ENCODE assay signal across 15 cellular contexts in genomic region chr10:11205026-11205772, GRCh38.
DNase-seq lines count a peak whose midpoint lies in the region; ATAC-seq and TF ChIP-seq lines count a peak whose summit lies in the region.
"Had no signal": no experiment of that assay in that cellular context is flagged by ENCODE, and none has a peak within 500 bp of the region (broad histone marks: within the 10 kb centered on the region; RNA-seq: fewer than 3 reads in every experiment).

No MANE protein-coding gene starts in this region.

- intact Hi-C loops in activated CD8-positive, alpha-beta T cell treated with anti-CD3 and anti-CD28 coated beads for 36 hours (cut with micrococcal nuclease) = no loop called here

- H3K27ac ChIP-seq in gastroesophageal sphincter = no peak overlapping the region

- no peak for TF ChIP-seq CTCF in activated CD8-positive, alpha-beta T cell treated with anti-CD3 and anti-CD28 coated beads for 36 hours (IDR thresholded peaks at IDR 0.05)
- no peak for TF ChIP-seq CTCF in gastroesophageal sphincter (IDR thresholded peaks at IDR 0.05)

- CTCF ChIA-PET in activated CD8-positive, alpha-beta T cell treated with anti-CD3 and anti-CD28 coated beads for 36 hours (lab: Charles Lee) = interaction anchor here (0.8 to 1.0 kb wide), 2 partner anchors 22 to 40 kb away, joined by 3 to 4 read pairs; no protein-coding TSS in a partner anchor
- CTCF ChIA-PET in activated CD8-positive, alpha-beta T cell treated with anti-CD3 and anti-CD28 coated beads, Interleukin-2, amount 10 ng/mL, durations not matched to agents 7 days and 5 days (lab: Charles Lee) = interaction anchor here (1.0 kb wide), 1 partner anchor 14 kb away, joined by 3 read pairs; no protein-coding TSS in a partner anchor

- TF ChIP-seq EP300 in gastroesophageal sphincter (IDR thresholded peaks at IDR 0.05) = no peak

- no peak overlapping the region for H3K4me3 ChIP-seq in gastroesophageal sphincter

- H3K27ac Mint-ChIP-seq in activated CD8-positive, alpha-beta T cell treated with anti-CD3 and anti-CD28 coated beads for 36 hours = peak overlapping the region; percentile 97
- no peak overlapping the region for H3K27ac Mint-ChIP-seq in activated CD8-positive, alpha-beta T cell treated with anti-CD3 and anti-CD28 coated beads, Interleukin-2, amount 10 ng/mL, durations not matched to agents 7 days and 5 days
- peak overlapping the region in 2 of 3 donors; percentile 60 to 68 for H3K27ac Mint-ChIP-seq in IgD-negative memory B cell

- H3K27me3 Mint-ChIP-seq in activated CD8-positive, alpha-beta T cell treated with anti-CD3 and anti-CD28 coated beads for 36 hours = no peaks in the 10 kb centered on the region
- H3K27me3 Mint-ChIP-seq in activated CD8-positive, alpha-beta T cell treated with anti-CD3 and anti-CD28 coated beads, Interleukin-2, amount 10 ng/mL, durations not matched to agents 7 days and 5 days (ENCODE audit: low read depth) = no peaks in the 10 kb centered on the region
- H3K27me3 Mint-ChIP-seq in IgD-negative memory B cell = no peaks in the 10 kb centered on the region

- ATAC-seq in activated CD8-positive, alpha-beta T cell treated with anti-CD3 and anti-CD28 coated beads for 36 hours = peak; percentile 64
- no peak for ATAC-seq in activated CD8-positive, alpha-beta T cell treated with anti-CD3 and anti-CD28 coated beads, Interleukin-2, amount 10 ng/mL, durations not matched to agents 7 days and 5 days
- ATAC-seq in GM21515 (IDR thresholded peaks at IDR 0.05; ENCODE audit: unreplicated experiment) = no peak
- no peak for ATAC-seq in gastroesophageal sphincter
- no peak for ATAC-seq in SK-N-SH treated with all-trans-retinoic acid at 6 μM for 48 hours

- H3K27me3 ChIP-seq in gastroesophageal sphincter = no peaks in the 10 kb centered on the region

- H3K36me3 Mint-ChIP-seq in activated CD8-positive, alpha-beta T cell treated with anti-CD3 and anti-CD28 coated beads for 36 hours (ENCODE audit: low read depth) = peaks cover 92% of the 10 kb centered on the region
- H3K36me3 Mint-ChIP-seq in activated CD8-positive, alpha-beta T cell treated with anti-CD3 and anti-CD28 coated beads, Interleukin-2, amount 10 ng/mL, durations not matched to agents 7 days and 5 days (ENCODE audit: low read depth) = peaks cover 95% of the 10 kb centered on the region
- H3K36me3 Mint-ChIP-seq in IgD-negative memory B cell = peaks cover 4% of the 10 kb centered on the region

- peaks cover 98% of the 10 kb centered on the region for H3K4me1 Mint-ChIP-seq in activated CD8-positive, alpha-beta T cell treated with anti-CD3 and anti-CD28 coated beads for 36 hours (ENCODE audit: low read depth)
- H3K4me1 Mint-ChIP-seq in activated CD8-positive, alpha-beta T cell treated with anti-CD3 and anti-CD28 coated beads, Interleukin-2, amount 10 ng/mL, durations not matched to agents 7 days and 5 days (ENCODE audit: low read depth) = peaks cover 97% of the 10 kb centered on the region
- H3K4me1 Mint-ChIP-seq in IgD-negative memory B cell = peaks cover 45 to 74% (median 74%) of the 10 kb centered on the region in 3 donors

- no peak for TF ChIP-seq POLR2A in gastroesophageal sphincter (IDR thresholded peaks at IDR 0.05)

- H3K4me1 ChIP-seq in gastroesophageal sphincter = peaks cover 0 to 47% (median 0%) of the 10 kb centered on the region in 3 donors

- WGBS in gastroesophageal sphincter (ENCODE audit: low coverage in 1 of 2), 2 donors = 81 to 92% methylated on average over 8 to 13 of the region's 13 CpGs

- peaks cover 0 to 35% of the 10 kb centered on the region in 2 donors for H3K36me3 ChIP-seq in gastroesophageal sphincter

- H3K9me3 Mint-ChIP-seq in activated CD8-positive, alpha-beta T cell treated with anti-CD3 and anti-CD28 coated beads for 36 hours = peaks cover 4% of the 10 kb centered on the region
- H3K9me3 Mint-ChIP-seq in activated CD8-positive, alpha-beta T cell treated with anti-CD3 and anti-CD28 coated beads, Interleukin-2, amount 10 ng/mL, durations not matched to agents 7 days and 5 days (ENCODE audit: insufficient read depth) = no peaks in the 10 kb centered on the region
- peaks cover 0 to 2% (median 0%) of the 10 kb centered on the region in 3 donors for H3K9me3 Mint-ChIP-seq in IgD-negative memory B cell

- POLR2A ChIA-PET in activated CD8-positive, alpha-beta T cell treated with anti-CD3 and anti-CD28 coated beads for 36 hours (lab: Charles Lee) = interaction anchor here (0.8 to 3.8 kb wide), 9 partner anchors 9 to 40 kb away, joined by 3 to 19 read pairs (median 4); no protein-coding TSS in a partner anchor
- POLR2A ChIA-PET in activated CD8-positive, alpha-beta T cell treated with anti-CD3 and anti-CD28 coated beads, Interleukin-2, amount 10 ng/mL, durations not matched to agents 7 days and 5 days (lab: Charles Lee) = interaction anchor here (0.8 to 1.8 kb wide), 2 partner anchors 14 to 27 kb away, joined by 3 to 9 read pairs; no protein-coding TSS in a partner anchor

- peak; percentile 57 for DNase-seq in activated CD8-positive, alpha-beta T cell treated with anti-CD3 and anti-CD28 coated beads for 36 hours
- DNase-seq in activated CD8-positive, alpha-beta T cell treated with anti-CD3 and anti-CD28 coated beads, Interleukin-2, amount 10 ng/mL, durations not matched to agents 7 days and 5 days = no peak
- peak; percentile 35 for DNase-seq in dermis blood vessel endothelial cell
- peak; percentile 54 for DNase-seq in retina
- DNase-seq: ACHN; activated effector memory CD4-positive, alpha-beta T cell treated with Interleukin-2 at 50 U/mL for 16 hours; foreskin melanocyte; HCEC 1CT; NCI-H2107; stimulated activated CD4-positive, alpha-beta T cell treated with anti-CD3 and anti-CD28 coated beads, Interleukin-2, amount 100 ng/mL, for 24 hours; T1000 had no signal

- H3K9me3 ChIP-seq in gastroesophageal sphincter = no peaks in the 10 kb centered on the region

- no peak overlapping the region for H3K4me3 Mint-ChIP-seq in activated CD8-positive, alpha-beta T cell treated with anti-CD3 and anti-CD28 coated beads for 36 hours
- H3K4me3 Mint-ChIP-seq in activated CD8-positive, alpha-beta T cell treated with anti-CD3 and anti-CD28 coated beads, Interleukin-2, amount 10 ng/mL, durations not matched to agents 7 days and 5 days = no peak overlapping the region
- no peak overlapping the region for H3K4me3 Mint-ChIP-seq in IgD-negative memory B cell

TF ChIP-seq in SK-N-SH treated with all-trans-retinoic acid at 6 μM for 48 hours, 23 proteins besides CTCF, POLR2A, EP300 and RAD21 (continues in another document):
- TF ChIP-seq ZNF565 (CRISPR knock-in tag; conservative IDR thresholded peaks at IDR 0.05; ENCODE audit: low read depth) (no peak), CSRNP3 (CRISPR knock-in tag; IDR thresholded peaks at IDR 0.05) (no peak), SNAI2 (CRISPR knock-in tag; IDR thresholded peaks at IDR 0.05) (no peak), CREB5 (CRISPR knock-in tag; IDR thresholded peaks at IDR 0.05; ENCODE audit: low read depth) (no peak), ZFP3 (CRISPR knock-in tag; IDR thresholded peaks at IDR 0.05) (no peak), ZNF70 (CRISPR knock-in tag; IDR thresholded peaks at IDR 0.05) (no peak), RARB (CRISPR knock-in tag; IDR thresholded peaks at IDR 0.05) (no peak), PATZ1 (CRISPR knock-in tag; IDR thresholded peaks at IDR 0.05; ENCODE audit: borderline replicate concordance) (no peak), CSDC2 (CRISPR knock-in tag; IDR thresholded peaks at IDR 0.05) (no peak), OSR1 (CRISPR knock-in tag; IDR thresholded peaks at IDR 0.05) (no peak), TOX (CRISPR knock-in tag; IDR thresholded peaks at IDR 0.05; ENCODE audit: borderline replicate concordance) (no peak), ZFP30 (CRISPR knock-in tag; IDR thresholded peaks at IDR 0.05) (no peak)
